Comparison of ENCODE assay signal across 2 cellular contexts in the genomic region with DNA sequence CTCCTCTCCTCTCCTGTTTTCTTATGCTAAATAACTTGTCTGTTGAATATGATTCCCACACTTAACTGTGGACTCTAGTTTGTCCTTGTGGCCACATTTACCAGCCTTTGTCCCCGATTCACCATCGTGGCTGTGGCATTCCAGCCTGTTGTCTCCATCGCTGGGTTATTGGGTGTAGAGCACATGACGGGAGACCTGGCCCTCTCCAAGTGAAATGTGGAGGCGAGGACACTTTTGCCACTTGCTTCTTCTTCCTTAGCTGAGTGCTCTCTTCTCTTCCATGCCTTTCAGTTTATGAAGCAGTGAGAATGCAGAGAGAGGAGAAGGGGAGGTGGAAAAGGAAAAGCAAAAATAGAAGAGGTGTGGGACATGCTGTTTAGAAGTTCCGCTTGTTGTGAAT.
TF ChIP-seq lines count a peak whose summit lies in the region.

No MANE protein-coding gene starts in this region.

TF ChIP-seq in WTC11, 78 proteins besides CTCF, POLR2A, EP300 and RAD21:
- TF ChIP-seq TP53 (CRISPR knock-in tag; IDR thresholded peaks at IDR 0.05): no peak
- TF ChIP-seq FOXP1 (CRISPR knock-in tag; IDR thresholded peaks at IDR 0.05; ENCODE audit: borderline replicate concordance): no peak
- no peak for TF ChIP-seq ESRRA (CRISPR knock-in tag; IDR thresholded peaks at IDR 0.05; ENCODE audit: borderline replicate concordance)
- no peak for TF ChIP-seq USF2 (CRISPR knock-in tag; IDR thresholded peaks at IDR 0.05)
- TF ChIP-seq ATF1 (CRISPR knock-in tag; IDR thresholded peaks at IDR 0.05): no peak
- TF ChIP-seq, protein P1, sequence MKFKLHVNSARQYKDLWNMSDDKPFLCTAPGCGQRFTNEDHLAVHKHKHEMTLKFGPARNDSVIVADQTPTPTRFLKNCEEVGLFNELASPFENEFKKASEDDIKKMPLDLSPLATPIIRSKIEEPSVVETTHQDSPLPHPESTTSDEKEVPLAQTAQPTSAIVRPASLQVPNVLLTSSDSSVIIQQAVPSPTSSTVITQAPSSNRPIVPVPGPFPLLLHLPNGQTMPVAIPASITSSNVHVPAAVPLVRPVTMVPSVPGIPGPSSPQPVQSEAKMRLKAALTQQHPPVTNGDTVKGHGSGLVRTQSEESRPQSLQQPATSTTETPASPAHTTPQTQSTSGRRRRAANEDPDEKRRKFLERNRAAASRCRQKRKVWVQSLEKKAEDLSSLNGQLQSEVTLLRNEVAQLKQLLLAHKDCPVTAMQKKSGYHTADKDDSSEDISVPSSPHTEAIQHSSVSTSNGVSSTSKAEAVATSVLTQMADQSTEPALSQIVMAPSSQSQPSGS (CRISPR knock-in tag; IDR thresholded peaks at IDR 0.05; ENCODE audit: borderline replicate concordance, low read depth): no peak

TF ChIP-seq in H1, 55 proteins besides CTCF, POLR2A, EP300 and RAD21:
- TF ChIP-seq, protein P2, sequence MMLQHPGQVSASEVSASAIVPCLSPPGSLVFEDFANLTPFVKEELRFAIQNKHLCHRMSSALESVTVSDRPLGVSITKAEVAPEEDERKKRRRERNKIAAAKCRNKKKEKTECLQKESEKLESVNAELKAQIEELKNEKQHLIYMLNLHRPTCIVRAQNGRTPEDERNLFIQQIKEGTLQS (IDR thresholded peaks at IDR 0.05; ENCODE audit: insufficient read depth, low read depth, low read length): no peak
- TF ChIP-seq TEAD4 (IDR thresholded peaks at IDR 0.05; ENCODE audit: low read depth, low read length) (no peak), CHD2 (IDR thresholded peaks at IDR 0.05; ENCODE audit: low read length) (no peak), EGR1 (IDR thresholded peaks at IDR 0.05; ENCODE audit: borderline replicate concordance, low read depth, low read length) (no peak), CTBP2 (IDR thresholded peaks at IDR 0.05; ENCODE audit: borderline replicate concordance, insufficient read depth, insufficient read length, low read length) (no peak), TAF7 (optimal IDR thresholded peaks at IDR 0.05; ENCODE audit: borderline replicate concordance, low read depth, low read length) (no peak), BCL11A (IDR thresholded peaks at IDR 0.05; ENCODE audit: low read depth in 2 of 2, low read length in 2 of 2) (no peak), SIX5 (IDR thresholded peaks at IDR 0.05; ENCODE audit: low read depth, low read length) (no peak), PHF8 (conservative IDR thresholded peaks at IDR 0.05; ENCODE audit: low read depth, low read length) (no peak), RBBP5 (IDR thresholded peaks at IDR 0.05; ENCODE audit: borderline replicate concordance, low read depth, low read length) (no peak), TBP (IDR thresholded peaks at IDR 0.05; ENCODE audit: low read depth, low read length) (no peak)
- TF ChIP-seq, protein P3, sequence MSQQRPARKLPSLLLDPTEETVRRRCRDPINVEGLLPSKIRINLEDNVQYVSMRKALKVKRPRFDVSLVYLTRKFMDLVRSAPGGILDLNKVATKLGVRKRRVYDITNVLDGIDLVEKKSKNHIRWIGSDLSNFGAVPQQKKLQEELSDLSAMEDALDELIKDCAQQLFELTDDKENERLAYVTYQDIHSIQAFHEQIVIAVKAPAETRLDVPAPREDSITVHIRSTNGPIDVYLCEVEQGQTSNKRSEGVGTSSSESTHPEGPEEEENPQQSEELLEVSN (IDR thresholded peaks at IDR 0.05): no peak
- TF ChIP-seq, protein P1 (IDR thresholded peaks at IDR 0.05; ENCODE audit: low read length): no peak
